1 cellular context compared by ENCODE assay signal in the genomic region with DNA sequence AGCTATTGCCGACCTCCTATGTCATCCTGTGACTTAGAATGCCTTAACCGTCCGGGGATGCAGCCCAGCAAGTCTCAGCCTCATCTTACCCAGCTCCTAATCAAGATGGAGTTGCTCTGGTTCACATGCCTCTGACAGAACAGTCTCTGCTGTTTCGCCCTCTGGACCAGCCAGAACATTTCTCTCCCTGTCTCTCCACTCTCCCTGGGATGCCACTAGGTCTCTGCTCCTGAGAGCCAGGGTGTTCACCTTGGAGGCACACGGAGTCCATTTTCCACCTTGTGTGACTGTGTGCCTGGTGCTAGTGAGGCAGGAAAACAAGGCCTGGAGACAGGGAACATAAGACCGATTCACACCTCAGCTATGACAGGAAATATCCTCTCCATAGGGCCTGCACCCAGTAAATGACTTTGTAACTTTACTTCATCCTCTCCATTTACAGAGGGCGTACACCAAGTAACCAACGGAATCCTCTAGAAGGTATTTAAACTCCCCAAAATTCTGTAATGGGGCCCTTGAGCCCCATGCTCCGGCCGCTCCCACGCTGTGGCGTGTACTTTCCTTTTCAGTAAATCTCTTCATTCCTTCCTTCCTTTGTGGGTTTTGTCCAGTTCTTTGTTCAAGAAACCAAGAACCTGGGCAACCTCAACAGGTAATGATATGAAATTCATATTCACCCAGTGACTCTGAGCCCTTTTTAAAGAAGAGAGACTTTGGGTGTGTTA.
TF ChIP-seq lines count a peak whose summit lies in the region.

No MANE protein-coding gene starts in this region.

TF ChIP-seq in WTC11, 78 proteins besides CTCF, POLR2A, EP300 and RAD21 (continued from another document):
- TF ChIP-seq ZNF532 (CRISPR knock-in tag; IDR thresholded peaks at IDR 0.05; ENCODE audit: borderline replicate concordance) (no peak), TCF7 (CRISPR knock-in tag; IDR thresholded peaks at IDR 0.05; ENCODE audit: low read depth) (no peak), ZNF219 (CRISPR knock-in tag; IDR thresholded peaks at IDR 0.05; ENCODE audit: borderline replicate concordance) (no peak), KAT7 (CRISPR knock-in tag; IDR thresholded peaks at IDR 0.05; ENCODE audit: borderline replicate concordance) (no peak), IRF2 (CRISPR knock-in tag; IDR thresholded peaks at IDR 0.05; ENCODE audit: borderline replicate concordance, low read depth) (no peak), ZNF423 (CRISPR knock-in tag; IDR thresholded peaks at IDR 0.05) (no peak), ZBTB21 (CRISPR knock-in tag; IDR thresholded peaks at IDR 0.05; ENCODE audit: borderline replicate concordance) (no peak), HMGXB4 (CRISPR knock-in tag; IDR thresholded peaks at IDR 0.05) (no peak), ZNF138 (CRISPR knock-in tag; conservative IDR thresholded peaks at IDR 0.05) (no peak), IRF1 (CRISPR knock-in tag; IDR thresholded peaks at IDR 0.05) (no peak), ETV6 (CRISPR knock-in tag; IDR thresholded peaks at IDR 0.05) (no peak), ZNF416 (CRISPR knock-in tag; IDR thresholded peaks at IDR 0.05) (no peak), MYBL2 (CRISPR knock-in tag; IDR thresholded peaks at IDR 0.05) (no peak), ZNF281 (CRISPR knock-in tag; IDR thresholded peaks at IDR 0.05) (no peak), ZNF121 (CRISPR knock-in tag; IDR thresholded peaks at IDR 0.05) (no peak), NFE2L1 (CRISPR knock-in tag; IDR thresholded peaks at IDR 0.05) (no peak), SMAD4 (CRISPR knock-in tag; IDR thresholded peaks at IDR 0.05) (no peak)
- TF ChIP-seq, protein P1, sequence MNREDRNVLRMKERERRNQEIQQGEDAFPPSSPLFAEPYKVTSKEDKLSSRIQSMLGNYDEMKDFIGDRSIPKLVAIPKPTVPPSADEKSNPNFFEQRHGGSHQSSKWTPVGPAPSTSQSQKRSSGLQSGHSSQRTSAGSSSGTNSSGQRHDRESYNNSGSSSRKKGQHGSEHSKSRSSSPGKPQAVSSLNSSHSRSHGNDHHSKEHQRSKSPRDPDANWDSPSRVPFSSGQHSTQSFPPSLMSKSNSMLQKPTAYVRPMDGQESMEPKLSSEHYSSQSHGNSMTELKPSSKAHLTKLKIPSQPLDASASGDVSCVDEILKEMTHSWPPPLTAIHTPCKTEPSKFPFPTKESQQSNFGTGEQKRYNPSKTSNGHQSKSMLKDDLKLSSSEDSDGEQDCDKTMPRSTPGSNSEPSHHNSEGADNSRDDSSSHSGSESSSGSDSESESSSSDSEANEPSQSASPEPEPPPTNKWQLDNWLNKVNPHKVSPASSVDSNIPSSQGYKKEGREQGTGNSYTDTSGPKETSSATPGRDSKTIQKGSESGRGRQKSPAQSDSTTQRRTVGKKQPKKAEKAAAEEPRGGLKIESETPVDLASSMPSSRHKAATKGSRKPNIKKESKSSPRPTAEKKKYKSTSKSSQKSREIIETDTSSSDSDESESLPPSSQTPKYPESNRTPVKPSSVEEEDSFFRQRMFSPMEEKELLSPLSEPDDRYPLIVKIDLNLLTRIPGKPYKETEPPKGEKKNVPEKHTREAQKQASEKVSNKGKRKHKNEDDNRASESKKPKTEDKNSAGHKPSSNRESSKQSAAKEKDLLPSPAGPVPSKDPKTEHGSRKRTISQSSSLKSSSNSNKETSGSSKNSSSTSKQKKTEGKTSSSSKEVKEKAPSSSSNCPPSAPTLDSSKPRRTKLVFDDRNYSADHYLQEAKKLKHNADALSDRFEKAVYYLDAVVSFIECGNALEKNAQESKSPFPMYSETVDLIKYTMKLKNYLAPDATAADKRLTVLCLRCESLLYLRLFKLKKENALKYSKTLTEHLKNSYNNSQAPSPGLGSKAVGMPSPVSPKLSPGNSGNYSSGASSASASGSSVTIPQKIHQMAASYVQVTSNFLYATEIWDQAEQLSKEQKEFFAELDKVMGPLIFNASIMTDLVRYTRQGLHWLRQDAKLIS (CRISPR knock-in tag; IDR thresholded peaks at IDR 0.05; ENCODE audit: borderline replicate concordance), result no peak
- TF ChIP-seq, protein P2, sequence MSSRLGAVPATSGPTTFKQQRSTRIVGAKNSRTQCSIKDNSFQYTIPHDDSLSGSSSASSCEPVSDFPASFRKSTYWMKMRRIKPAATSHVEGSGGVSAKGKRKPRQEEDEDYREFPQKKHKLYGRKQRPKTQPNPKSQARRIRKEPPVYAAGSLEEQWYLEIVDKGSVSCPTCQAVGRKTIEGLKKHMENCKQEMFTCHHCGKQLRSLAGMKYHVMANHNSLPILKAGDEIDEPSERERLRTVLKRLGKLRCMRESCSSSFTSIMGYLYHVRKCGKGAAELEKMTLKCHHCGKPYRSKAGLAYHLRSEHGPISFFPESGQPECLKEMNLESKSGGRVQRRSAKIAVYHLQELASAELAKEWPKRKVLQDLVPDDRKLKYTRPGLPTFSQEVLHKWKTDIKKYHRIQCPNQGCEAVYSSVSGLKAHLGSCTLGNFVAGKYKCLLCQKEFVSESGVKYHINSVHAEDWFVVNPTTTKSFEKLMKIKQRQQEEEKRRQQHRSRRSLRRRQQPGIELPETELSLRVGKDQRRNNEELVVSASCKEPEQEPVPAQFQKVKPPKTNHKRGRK (CRISPR knock-in tag; IDR thresholded peaks at IDR 0.05; ENCODE audit: borderline replicate concordance), result no peak
